In the genomic region with DNA sequence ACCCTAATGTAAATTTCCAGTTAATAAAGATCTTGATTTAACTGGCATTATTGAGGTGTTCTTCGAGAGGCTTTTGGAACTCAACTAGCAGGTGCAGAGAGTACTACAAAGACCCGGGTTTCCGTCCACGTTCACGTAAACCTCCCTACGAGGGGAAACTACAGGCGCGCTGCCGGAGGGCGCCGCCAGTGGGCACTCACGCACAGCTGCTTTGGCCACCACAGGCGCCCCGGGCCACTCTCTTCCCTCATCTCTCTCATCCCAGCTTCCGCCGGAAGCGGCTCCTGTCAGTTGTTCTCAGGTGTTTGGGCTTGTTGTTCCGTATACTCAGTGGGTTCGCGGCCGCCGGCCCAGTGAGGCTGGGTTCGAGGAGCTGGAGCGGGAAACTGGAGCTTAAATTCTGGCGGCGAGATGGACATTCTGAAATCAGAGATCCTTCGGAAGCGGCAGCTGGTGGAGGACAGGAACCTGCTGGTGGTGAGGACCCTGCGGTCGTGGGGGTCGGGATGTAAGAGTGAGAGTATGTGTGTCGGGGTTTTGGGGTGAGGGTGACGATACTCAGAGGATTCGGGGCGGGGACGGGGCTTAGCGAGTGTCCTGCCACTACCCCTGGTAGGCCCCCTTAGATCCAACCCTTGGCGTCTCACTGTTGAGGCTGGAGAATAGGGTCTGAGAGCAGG, we compare ENCODE assay signal across 8 cellular contexts. TPM values are rescaled to one million over a fixed set of nuclear protein-coding genes. Genes with fewer than 3 reads are reported as not detected.
A peak's percentile ranks its signal among the peaks of the same experiment; 100 is the strongest.
DNase-seq lines count a peak whose midpoint lies in the region; ATAC-seq, FAIRE-seq and TF ChIP-seq lines count a peak whose summit lies in the region.

Gene PRPF18, plus strand, starts transcription at position 290 of the 680 bp plus-strand sequence. Its CDS starts 122 bp downstream, at position 412.

- no peak for FAIRE-seq in urothelium cell line (lab: Jason Lieb, UNC)

- H3K36me3 ChIP-seq in right atrium auricular region (peaks cover under 1% of the 10 kb centered on the region), psoas muscle (ENCODE audit: insufficient read depth in 1 of 2, low read depth in 1 of 2) (peaks cover 3 to 9% of the 10 kb centered on the region in 2 donors)

- H3K27ac ChIP-seq in right atrium auricular region = peak within 1 kb of the TSS; percentile 28 to 72
- H3K27ac ChIP-seq in psoas muscle = peak within 1 kb of the TSS; percentile 78

- 0% methylated on average over 38 of the region's 38 CpGs for WGBS in psoas muscle, 3 donors

- H3K9me3 ChIP-seq in right atrium auricular region (no peaks in the 10 kb centered on the region), psoas muscle (no peaks in the 10 kb centered on the region)

- DNase-seq in NCI-H187 treated with DMSO at 0.1 percent for 48 hours (lab: John Stamatoyannopoulos, UW) (peak; percentile 65), anterior cingulate cortex (lab: John Stamatoyannopoulos, UW) (peak; percentile 40 to 97 (median 86)), right atrium auricular region (ENCODE audit: low spot score) (peak; percentile 92), psoas muscle (peak; percentile 94 to 96), urothelium cell line (ENCODE audit: low spot score) (peak; percentile 98)

- TF ChIP-seq CTCF in right atrium auricular region (IDR thresholded peaks at IDR 0.05) (peak; percentile 94 to 99), psoas muscle (IDR thresholded peaks at IDR 0.05) (peak; percentile 97)

- intact Hi-C loops in T-helper 2 cell treated with Interferon-gamma antibody and Interleukin-4, amounts not matched to agents 100 ng/mL and 5 ng/mL, for 36 hours (cut with micrococcal nuclease) = loop anchor here (1.0 to 5.0 kb wide), 3 partner anchors 200 to 285 kb away; partner anchors contain the start of gene PHYH
- intact Hi-C loops in psoas muscle (cut with DNase I) = no loop called here

- peaks cover 0 to 13% of the 10 kb centered on the region in 2 donors for H3K4me1 ChIP-seq in right atrium auricular region
- peaks cover 22% of the 10 kb centered on the region for H3K4me1 ChIP-seq in psoas muscle

- H3K27me3 ChIP-seq in right atrium auricular region = no peaks in the 10 kb centered on the region
- H3K27me3 ChIP-seq in psoas muscle (ENCODE audit: insufficient read depth in 3 of 3, low read length in 2 of 3) = peaks cover 0 to 12% (median 0%) of the 10 kb centered on the region in 3 donors

- peak within 1 kb of the TSS; percentile 77 to 84 for H3K4me3 ChIP-seq in right atrium auricular region
- H3K4me3 ChIP-seq in psoas muscle = peak within 1 kb of the TSS; percentile 81

- ATAC-seq in GM18502 (IDR thresholded peaks at IDR 0.05; ENCODE audit: poor library complexity, unreplicated experiment) = peak; percentile 100
- ATAC-seq in HG02970 (IDR thresholded peaks at IDR 0.05; ENCODE audit: low FRiP score, unreplicated experiment) = peak; percentile 99
- peak; percentile 100 for ATAC-seq in psoas muscle

RNA-seq across cellular contexts. Expression of gene PRPF18, which starts in this region (rescaled TPM):
- total RNA-seq in T-helper 2 cell treated with Interferon-gamma antibody and Interleukin-4, amounts not matched to agents 100 ng/mL and 5 ng/mL, for 36 hours = 21.7 and 22.9 TPM in 2 replicates
- 10 to 100 TPM; 15.1 to 19.1 TPM for total RNA-seq in right atrium auricular region
- 10 to 100 TPM; 16.9 to 22.5 (median 20.2) TPM for total RNA-seq in psoas muscle
- 10 to 100 TPM; 15.1 to 26.4 (median 15.8) TPM for polyA plus RNA-seq in psoas muscle

Comparison
In these comparisons a context has a peak if more than half of its experiments do, and no peak if none do; other contexts are left out.
1. Peak in every context shown above with its lines: DNase-seq, ATAC-seq, H3K4me3 ChIP-seq and H3K27ac ChIP-seq.